1 cellular context compared by ENCODE assay signal in the genomic region with DNA sequence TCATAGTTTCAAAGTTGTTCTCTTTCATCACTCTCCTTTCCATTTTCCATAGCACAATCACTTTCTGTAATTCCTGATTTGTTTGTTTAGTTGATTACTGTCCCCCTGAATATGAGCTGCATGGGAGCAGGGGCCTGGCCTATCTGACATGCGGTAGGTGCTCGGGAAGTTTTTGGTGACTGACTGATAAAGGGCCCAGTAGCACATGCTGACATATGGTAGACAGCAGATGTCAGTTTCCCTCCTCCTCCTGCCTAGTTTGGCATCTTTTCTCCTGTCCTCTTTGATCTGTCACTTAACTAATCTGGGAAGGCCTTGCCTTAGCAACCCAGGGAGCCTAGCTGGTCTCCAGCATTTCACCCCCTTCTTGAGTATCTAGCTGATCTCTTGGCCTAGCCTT.
TF ChIP-seq lines count a peak whose summit lies in the region.

No MANE protein-coding gene starts in this region.

TF ChIP-seq in K562, 482 proteins besides CTCF, POLR2A, EP300 and RAD21:
- TF ChIP-seq, protein P1, sequence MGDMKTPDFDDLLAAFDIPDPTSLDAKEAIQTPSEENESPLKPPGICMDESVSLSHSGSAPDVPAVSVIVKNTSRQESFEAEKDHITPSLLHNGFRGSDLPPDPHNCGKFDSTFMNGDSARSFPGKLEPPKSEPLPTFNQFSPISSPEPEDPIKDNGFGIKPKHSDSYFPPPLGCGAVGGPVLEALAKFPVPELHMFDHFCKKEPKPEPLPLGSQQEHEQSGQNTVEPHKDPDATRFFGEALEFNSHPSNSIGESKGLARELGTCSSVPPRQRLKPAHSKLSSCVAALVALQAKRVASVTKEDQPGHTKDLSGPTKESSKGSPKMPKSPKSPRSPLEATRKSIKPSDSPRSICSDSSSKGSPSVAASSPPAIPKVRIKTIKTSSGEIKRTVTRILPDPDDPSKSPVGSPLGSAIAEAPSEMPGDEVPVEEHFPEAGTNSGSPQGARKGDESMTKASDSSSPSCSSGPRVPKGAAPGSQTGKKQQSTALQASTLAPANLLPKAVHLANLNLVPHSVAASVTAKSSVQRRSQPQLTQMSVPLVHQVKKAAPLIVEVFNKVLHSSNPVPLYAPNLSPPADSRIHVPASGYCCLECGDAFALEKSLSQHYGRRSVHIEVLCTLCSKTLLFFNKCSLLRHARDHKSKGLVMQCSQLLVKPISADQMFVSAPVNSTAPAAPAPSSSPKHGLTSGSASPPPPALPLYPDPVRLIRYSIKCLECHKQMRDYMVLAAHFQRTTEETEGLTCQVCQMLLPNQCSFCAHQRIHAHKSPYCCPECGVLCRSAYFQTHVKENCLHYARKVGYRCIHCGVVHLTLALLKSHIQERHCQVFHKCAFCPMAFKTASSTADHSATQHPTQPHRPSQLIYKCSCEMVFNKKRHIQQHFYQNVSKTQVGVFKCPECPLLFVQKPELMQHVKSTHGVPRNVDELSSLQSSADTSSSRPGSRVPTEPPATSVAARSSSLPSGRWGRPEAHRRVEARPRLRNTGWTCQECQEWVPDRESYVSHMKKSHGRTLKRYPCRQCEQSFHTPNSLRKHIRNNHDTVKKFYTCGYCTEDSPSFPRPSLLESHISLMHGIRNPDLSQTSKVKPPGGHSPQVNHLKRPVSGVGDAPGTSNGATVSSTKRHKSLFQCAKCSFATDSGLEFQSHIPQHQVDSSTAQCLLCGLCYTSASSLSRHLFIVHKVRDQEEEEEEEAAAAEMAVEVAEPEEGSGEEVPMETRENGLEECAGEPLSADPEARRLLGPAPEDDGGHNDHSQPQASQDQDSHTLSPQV (IDR thresholded peaks at IDR 0.05): peak; percentile 69
- TF ChIP-seq CC2D1A (IDR thresholded peaks at IDR 0.05): no peak
- peak; percentile 29; the same call in 1 of the 2 replicates for TF ChIP-seq ZFX (CRISPR knock-in tag; IDR thresholded peaks at IDR 0.05)
- peak in 1 of 2 experiments; percentile 74; a peak in 1 of 3 replicates for TF ChIP-seq CBX3 (IDR thresholded peaks at IDR 0.05; ENCODE audit: borderline replicate concordance in 1 of 2, low read length in 2 of 2)
- TF ChIP-seq SOX6 (IDR thresholded peaks at IDR 0.05): no peak
- TF ChIP-seq SNIP1 (IDR thresholded peaks at IDR 0.05; ENCODE audit: low read depth): 0 out of 2 replicates have a peak, but pooled peaks have one; percentile 24
- TF ChIP-seq, protein P2, sequence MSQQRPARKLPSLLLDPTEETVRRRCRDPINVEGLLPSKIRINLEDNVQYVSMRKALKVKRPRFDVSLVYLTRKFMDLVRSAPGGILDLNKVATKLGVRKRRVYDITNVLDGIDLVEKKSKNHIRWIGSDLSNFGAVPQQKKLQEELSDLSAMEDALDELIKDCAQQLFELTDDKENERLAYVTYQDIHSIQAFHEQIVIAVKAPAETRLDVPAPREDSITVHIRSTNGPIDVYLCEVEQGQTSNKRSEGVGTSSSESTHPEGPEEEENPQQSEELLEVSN (IDR thresholded peaks at IDR 0.05; ENCODE audit: borderline replicate concordance in 1 of 2, extremely low read depth in 1 of 2, insufficient read depth in 1 of 2, insufficient read length in 1 of 2, low read depth in 1 of 2, low read length in 1 of 2, poor library complexity in 1 of 2, severe bottlenecking in 1 of 2): peak; percentile 79 to 91
- no peak for TF ChIP-seq SPI1 (IDR thresholded peaks at IDR 0.05; ENCODE audit: borderline replicate concordance, low read depth, low read length)
- 0 out of 2 replicates have a peak, but pooled peaks have one; percentile 14 for TF ChIP-seq ARID1B (IDR thresholded peaks at IDR 0.05)
- TF ChIP-seq, protein P3, sequence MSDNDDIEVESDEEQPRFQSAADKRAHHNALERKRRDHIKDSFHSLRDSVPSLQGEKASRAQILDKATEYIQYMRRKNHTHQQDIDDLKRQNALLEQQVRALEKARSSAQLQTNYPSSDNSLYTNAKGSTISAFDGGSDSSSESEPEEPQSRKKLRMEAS (CRISPR knock-in tag; IDR thresholded peaks at IDR 0.05): peak; percentile 90
- TF ChIP-seq, protein P4, sequence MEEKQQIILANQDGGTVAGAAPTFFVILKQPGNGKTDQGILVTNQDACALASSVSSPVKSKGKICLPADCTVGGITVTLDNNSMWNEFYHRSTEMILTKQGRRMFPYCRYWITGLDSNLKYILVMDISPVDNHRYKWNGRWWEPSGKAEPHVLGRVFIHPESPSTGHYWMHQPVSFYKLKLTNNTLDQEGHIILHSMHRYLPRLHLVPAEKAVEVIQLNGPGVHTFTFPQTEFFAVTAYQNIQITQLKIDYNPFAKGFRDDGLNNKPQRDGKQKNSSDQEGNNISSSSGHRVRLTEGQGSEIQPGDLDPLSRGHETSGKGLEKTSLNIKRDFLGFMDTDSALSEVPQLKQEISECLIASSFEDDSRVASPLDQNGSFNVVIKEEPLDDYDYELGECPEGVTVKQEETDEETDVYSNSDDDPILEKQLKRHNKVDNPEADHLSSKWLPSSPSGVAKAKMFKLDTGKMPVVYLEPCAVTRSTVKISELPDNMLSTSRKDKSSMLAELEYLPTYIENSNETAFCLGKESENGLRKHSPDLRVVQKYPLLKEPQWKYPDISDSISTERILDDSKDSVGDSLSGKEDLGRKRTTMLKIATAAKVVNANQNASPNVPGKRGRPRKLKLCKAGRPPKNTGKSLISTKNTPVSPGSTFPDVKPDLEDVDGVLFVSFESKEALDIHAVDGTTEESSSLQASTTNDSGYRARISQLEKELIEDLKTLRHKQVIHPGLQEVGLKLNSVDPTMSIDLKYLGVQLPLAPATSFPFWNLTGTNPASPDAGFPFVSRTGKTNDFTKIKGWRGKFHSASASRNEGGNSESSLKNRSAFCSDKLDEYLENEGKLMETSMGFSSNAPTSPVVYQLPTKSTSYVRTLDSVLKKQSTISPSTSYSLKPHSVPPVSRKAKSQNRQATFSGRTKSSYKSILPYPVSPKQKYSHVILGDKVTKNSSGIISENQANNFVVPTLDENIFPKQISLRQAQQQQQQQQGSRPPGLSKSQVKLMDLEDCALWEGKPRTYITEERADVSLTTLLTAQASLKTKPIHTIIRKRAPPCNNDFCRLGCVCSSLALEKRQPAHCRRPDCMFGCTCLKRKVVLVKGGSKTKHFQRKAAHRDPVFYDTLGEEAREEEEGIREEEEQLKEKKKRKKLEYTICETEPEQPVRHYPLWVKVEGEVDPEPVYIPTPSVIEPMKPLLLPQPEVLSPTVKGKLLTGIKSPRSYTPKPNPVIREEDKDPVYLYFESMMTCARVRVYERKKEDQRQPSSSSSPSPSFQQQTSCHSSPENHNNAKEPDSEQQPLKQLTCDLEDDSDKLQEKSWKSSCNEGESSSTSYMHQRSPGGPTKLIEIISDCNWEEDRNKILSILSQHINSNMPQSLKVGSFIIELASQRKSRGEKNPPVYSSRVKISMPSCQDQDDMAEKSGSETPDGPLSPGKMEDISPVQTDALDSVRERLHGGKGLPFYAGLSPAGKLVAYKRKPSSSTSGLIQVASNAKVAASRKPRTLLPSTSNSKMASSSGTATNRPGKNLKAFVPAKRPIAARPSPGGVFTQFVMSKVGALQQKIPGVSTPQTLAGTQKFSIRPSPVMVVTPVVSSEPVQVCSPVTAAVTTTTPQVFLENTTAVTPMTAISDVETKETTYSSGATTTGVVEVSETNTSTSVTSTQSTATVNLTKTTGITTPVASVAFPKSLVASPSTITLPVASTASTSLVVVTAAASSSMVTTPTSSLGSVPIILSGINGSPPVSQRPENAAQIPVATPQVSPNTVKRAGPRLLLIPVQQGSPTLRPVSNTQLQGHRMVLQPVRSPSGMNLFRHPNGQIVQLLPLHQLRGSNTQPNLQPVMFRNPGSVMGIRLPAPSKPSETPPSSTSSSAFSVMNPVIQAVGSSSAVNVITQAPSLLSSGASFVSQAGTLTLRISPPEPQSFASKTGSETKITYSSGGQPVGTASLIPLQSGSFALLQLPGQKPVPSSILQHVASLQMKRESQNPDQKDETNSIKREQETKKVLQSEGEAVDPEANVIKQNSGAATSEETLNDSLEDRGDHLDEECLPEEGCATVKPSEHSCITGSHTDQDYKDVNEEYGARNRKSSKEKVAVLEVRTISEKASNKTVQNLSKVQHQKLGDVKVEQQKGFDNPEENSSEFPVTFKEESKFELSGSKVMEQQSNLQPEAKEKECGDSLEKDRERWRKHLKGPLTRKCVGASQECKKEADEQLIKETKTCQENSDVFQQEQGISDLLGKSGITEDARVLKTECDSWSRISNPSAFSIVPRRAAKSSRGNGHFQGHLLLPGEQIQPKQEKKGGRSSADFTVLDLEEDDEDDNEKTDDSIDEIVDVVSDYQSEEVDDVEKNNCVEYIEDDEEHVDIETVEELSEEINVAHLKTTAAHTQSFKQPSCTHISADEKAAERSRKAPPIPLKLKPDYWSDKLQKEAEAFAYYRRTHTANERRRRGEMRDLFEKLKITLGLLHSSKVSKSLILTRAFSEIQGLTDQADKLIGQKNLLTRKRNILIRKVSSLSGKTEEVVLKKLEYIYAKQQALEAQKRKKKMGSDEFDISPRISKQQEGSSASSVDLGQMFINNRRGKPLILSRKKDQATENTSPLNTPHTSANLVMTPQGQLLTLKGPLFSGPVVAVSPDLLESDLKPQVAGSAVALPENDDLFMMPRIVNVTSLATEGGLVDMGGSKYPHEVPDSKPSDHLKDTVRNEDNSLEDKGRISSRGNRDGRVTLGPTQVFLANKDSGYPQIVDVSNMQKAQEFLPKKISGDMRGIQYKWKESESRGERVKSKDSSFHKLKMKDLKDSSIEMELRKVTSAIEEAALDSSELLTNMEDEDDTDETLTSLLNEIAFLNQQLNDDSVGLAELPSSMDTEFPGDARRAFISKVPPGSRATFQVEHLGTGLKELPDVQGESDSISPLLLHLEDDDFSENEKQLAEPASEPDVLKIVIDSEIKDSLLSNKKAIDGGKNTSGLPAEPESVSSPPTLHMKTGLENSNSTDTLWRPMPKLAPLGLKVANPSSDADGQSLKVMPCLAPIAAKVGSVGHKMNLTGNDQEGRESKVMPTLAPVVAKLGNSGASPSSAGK (IDR thresholded peaks at IDR 0.05): peak; percentile 92
- peak; percentile 29; the same call in 1 of the 2 replicates for TF ChIP-seq TCF3 (CRISPR knock-in tag; IDR thresholded peaks at IDR 0.05)
- peak; percentile 79 for TF ChIP-seq CBFA2T3 (IDR thresholded peaks at IDR 0.05)
- peak; percentile 42; the same call in 1 of the 2 replicates for TF ChIP-seq L3MBTL2 (IDR thresholded peaks at IDR 0.05)
- peak; percentile 52 for TF ChIP-seq CBFA2T2 (conservative IDR thresholded peaks at IDR 0.05)
- no peak for TF ChIP-seq MTA1 (IDR thresholded peaks at IDR 0.05; ENCODE audit: borderline replicate concordance)
- peak; percentile 24; the same call in 1 of the 2 replicates for TF ChIP-seq EP400 (IDR thresholded peaks at IDR 0.05)
- TF ChIP-seq GATA2 (CRISPR knock-in tag; IDR thresholded peaks at IDR 0.05): no peak
- TF ChIP-seq KDM1A (IDR thresholded peaks at IDR 0.05): peak; percentile 20 to 39; a peak in 1 of 4 replicates
TF ChIP-seq in K562: peak in this region for 14.
